In the genomic region with DNA sequence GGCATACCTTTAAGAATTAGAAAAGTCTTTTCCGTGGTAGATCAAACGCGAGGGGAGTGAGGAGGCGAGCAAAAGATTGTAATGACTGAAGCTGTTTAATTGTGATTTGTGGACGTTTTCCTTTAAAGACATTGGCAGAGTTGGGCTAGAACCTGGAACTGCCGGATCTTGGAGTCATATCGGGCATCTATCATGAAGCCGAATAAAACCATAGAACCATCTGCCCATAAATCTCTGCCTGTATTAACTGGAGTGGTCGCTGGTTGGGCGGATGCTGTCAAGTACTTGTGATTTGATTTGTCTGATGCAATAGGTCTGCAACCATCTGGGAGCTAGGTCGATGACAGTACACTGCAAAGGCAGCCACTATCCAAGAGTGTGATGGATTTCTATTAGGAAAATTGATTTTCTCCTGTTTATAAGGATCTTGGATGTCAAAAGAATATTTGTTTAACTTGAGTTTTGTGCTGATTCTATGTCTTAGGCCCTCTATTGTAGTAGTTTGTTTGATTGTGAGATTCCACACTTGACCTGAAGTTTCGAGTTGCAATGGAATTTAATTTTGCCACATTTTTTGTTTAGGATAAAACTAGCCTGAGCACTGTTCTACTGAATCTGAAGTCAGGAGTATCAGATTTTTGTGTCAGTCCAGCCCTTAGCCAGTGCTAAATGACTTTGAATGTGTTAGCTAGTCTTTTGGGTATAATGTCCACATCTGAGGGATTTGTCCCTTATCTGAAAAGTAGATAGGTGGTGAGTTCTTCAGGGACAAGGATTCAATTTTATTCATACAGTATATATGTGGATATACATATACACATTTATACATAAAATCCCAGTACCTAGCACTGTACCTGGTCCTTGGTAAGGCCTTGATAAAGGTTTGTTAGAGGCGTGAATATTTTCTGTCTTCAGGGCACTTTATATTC, we compare ENCODE assay signal across 8 cellular contexts. TPM values are rescaled to one million over a fixed set of nuclear protein-coding genes. Genes with fewer than 3 reads are reported as not detected.
DNase-seq lines count a peak whose midpoint lies in the region; ATAC-seq, FAIRE-seq and TF ChIP-seq lines count a peak whose summit lies in the region.

No MANE protein-coding gene starts in this region.

- FAIRE-seq in RCC 7860 (lab: Jason Lieb, UNC) = no peak

- H3F3A ChIP-seq in DOHH2 (ENCODE audit: control insufficient read depth, insufficient read depth) = no peaks in the 10 kb centered on the region

- peaks cover 36% of the 10 kb centered on the region for H3K36me3 ChIP-seq in DOHH2 (ENCODE audit: control insufficient read depth, low read length)

- no peak for TF ChIP-seq RAD21 in Ishikawa (IDR thresholded peaks at IDR 0.05; ENCODE audit: low read depth)

- peak overlapping the region; percentile 82 for H3K4me2 ChIP-seq in DOHH2 (ENCODE audit: low read length)

- no peaks in the 10 kb centered on the region for H3K9me3 ChIP-seq in DOHH2 (ENCODE audit: control insufficient read depth, insufficient read depth, low read length)

- no peak for TF ChIP-seq EP300 in Ishikawa (IDR thresholded peaks at IDR 0.05; ENCODE audit: borderline replicate concordance)

- peak overlapping the region; percentile 89 for H3K4me3 ChIP-seq in DOHH2 (ENCODE audit: low read length)

- H4K20me1 ChIP-seq in DOHH2 (ENCODE audit: control insufficient read depth, insufficient read depth, low read depth, low read length) = peaks cover 6% of the 10 kb centered on the region; the same call in 1 of the 2 replicates

- H3K9me2 ChIP-seq in DOHH2 (replicated peaks; ENCODE audit: control insufficient read depth, low read length) = no peaks in the 10 kb centered on the region

- H3K79me2 ChIP-seq in DOHH2 (ENCODE audit: control insufficient read depth, low read length) = peaks cover 61% of the 10 kb centered on the region

- DNase-seq in RCC 7860 (ENCODE audit: low spot score) = peak; percentile 72
- DNase-seq in activated naive CD8-positive, alpha-beta T cell treated with anti-CD3 and anti-CD28 coated beads, Interleukin-2, amount 50 U/mL, for 24 hours = peak; percentile 41
- DNase-seq in left ventricle myocardium superior = no peak
- peak; percentile 88 for DNase-seq in renal cortical epithelial cell (ENCODE audit: low read depth)
- DNase-seq in GOT3 (lab: John Stamatoyannopoulos, UW) = no peak

- intact Hi-C loops in left ventricle myocardium superior (cut with micrococcal nuclease) = no loop called here

- H3K27ac ChIP-seq in DOHH2 (ENCODE audit: low read depth, low read length) = peak overlapping the region; percentile 61

- H3K4me3 Mint-ChIP-seq in activated naive CD8-positive, alpha-beta T cell treated with anti-CD3 and anti-CD28 coated beads, Interleukin-2, amount 50 U/mL, for 24 hours = peak overlapping the region; percentile 99

- peaks cover 39% of the 10 kb centered on the region for H3K36me3 Mint-ChIP-seq in activated naive CD8-positive, alpha-beta T cell treated with anti-CD3 and anti-CD28 coated beads, Interleukin-2, amount 50 U/mL, for 24 hours (ENCODE audit: low read depth)

- H3K9me3 Mint-ChIP-seq in activated naive CD8-positive, alpha-beta T cell treated with anti-CD3 and anti-CD28 coated beads, Interleukin-2, amount 50 U/mL, for 24 hours = no peaks in the 10 kb centered on the region

- H3K27me3 Mint-ChIP-seq in activated naive CD8-positive, alpha-beta T cell treated with anti-CD3 and anti-CD28 coated beads, Interleukin-2, amount 50 U/mL, for 24 hours = no peaks in the 10 kb centered on the region

- peaks cover 29% of the 10 kb centered on the region for H3K4me1 ChIP-seq in DOHH2 (ENCODE audit: control insufficient read depth, low read length)

- H3K27me3 ChIP-seq in DOHH2 (ENCODE audit: control insufficient read depth, low read length) = no peaks in the 10 kb centered on the region

- peak; percentile 70 for ATAC-seq in activated naive CD8-positive, alpha-beta T cell treated with anti-CD3 and anti-CD28 coated beads, Interleukin-2, amount 50 U/mL, for 24 hours
- ATAC-seq in left ventricle myocardium superior (peak; percentile 55), GM21381 (IDR thresholded peaks at IDR 0.05; ENCODE audit: unreplicated experiment) (no peak)

- TF ChIP-seq CTCF in DOHH2 (IDR thresholded peaks at IDR 0.05; ENCODE audit: low read depth, low read length, poor library complexity, severe bottlenecking) = no peak

- H3K4me1 Mint-ChIP-seq in activated naive CD8-positive, alpha-beta T cell treated with anti-CD3 and anti-CD28 coated beads, Interleukin-2, amount 50 U/mL, for 24 hours = peaks cover 40% of the 10 kb centered on the region

- H3K27ac Mint-ChIP-seq in activated naive CD8-positive, alpha-beta T cell treated with anti-CD3 and anti-CD28 coated beads, Interleukin-2, amount 50 U/mL, for 24 hours = peak overlapping the region; percentile 94

TF ChIP-seq in Ishikawa, 13 proteins besides CTCF, POLR2A, EP300 and RAD21:
- TF ChIP-seq CEBPB (IDR thresholded peaks at IDR 0.05) (peak; percentile 87), ZBTB7A (IDR thresholded peaks at IDR 0.05; ENCODE audit: low read depth) (no peak)

RNA-seq across cellular contexts. Expression of gene SARS1, which starts 1.2 kb away (rescaled TPM):
- total RNA-seq in left ventricle myocardium superior (99.8 TPM), renal cortical epithelial cell (223 and 265 TPM in 2 replicates)

RNA-seq across cellular contexts. Expression of gene CELSR2, which starts 34.4 kb away (rescaled TPM):
- 9.8 TPM for total RNA-seq in left ventricle myocardium superior
- total RNA-seq in renal cortical epithelial cell = 8.5 and 75.9 TPM in 2 replicates

Comparison
In these comparisons a context has a peak if more than half of its experiments do, and no peak if none do; other contexts are left out.
1. DNase-seq: peak in RCC 7860 (single experiment), activated naive CD8-positive, alpha-beta T cell treated with anti-CD3 and anti-CD28 coated beads, Interleukin-2, amount 50 U/mL, for 24 hours (single experiment) and renal cortical epithelial cell (single experiment); none in left ventricle myocardium superior (single experiment) and GOT3 (single experiment).